ENCODE assay signal across 8 cellular contexts in genomic region chr2:191496838-191497237, GRCh38.
"Had no signal": no experiment of that assay in that cellular context is flagged by ENCODE, and none has a peak within 500 bp of the region (broad histone marks: within the 10 kb centered on the region; RNA-seq: fewer than 3 reads in every experiment).

No MANE protein-coding gene starts in this region.

- H3K4me3 Mint-ChIP-seq: H9 had no signal

- DNase-seq: GOT3, H9, HCEC 1CT, IMR-90, KG1 had no signal

- H3K4me3 ChIP-seq: K562 had no signal

- FAIRE-seq: H54, HTR-8/SVneo, K562 had no signal

- ATAC-seq: K562 had no signal
